ENCODE assay signal across 8 cellular contexts in genomic region chr20:47785900-47786762, GRCh38. TPM values are rescaled to one million over a fixed set of nuclear protein-coding genes. Genes with fewer than 3 reads are reported as not detected.
A peak's percentile ranks its signal among the peaks of the same experiment; 100 is the strongest.
DNase-seq lines count a peak whose midpoint lies in the region; ATAC-seq and TF ChIP-seq lines count a peak whose summit lies in the region.

No MANE protein-coding gene starts in this region.

- peak overlapping the region; percentile 33 for H3K4me3 ChIP-seq in CD8-positive, alpha-beta T cell (ENCODE audit: low read depth, low read length)
- H3K4me3 ChIP-seq in HAP-1 (peak overlapping the region; percentile 29), Panc1 (ENCODE audit: low read depth in 2 of 2, low read length in 2 of 2) (peak overlapping the region; percentile 42 to 53), kidney epithelial cell (ENCODE audit: low read depth, low read length) (peak overlapping the region; percentile 77), skin epidermis (peak overlapping the region; percentile 41 to 77 (median 51))

- POLR2A ChIA-PET in CD8-positive, alpha-beta T cell (lab: Charles Lee) = no interaction called here
- POLR2A ChIA-PET in Panc1 (lab: Charles Lee) = no interaction called here

- H3K4me3 Mint-ChIP-seq in CD8-positive, alpha-beta T cell = peak overlapping the region; percentile 74
- peak overlapping the region; percentile 99 for H3K4me3 Mint-ChIP-seq in dendritic cell treated with granulocyte-macrophage colony-stimulating factor and Interleukin-4, amounts not matched to agents 40 ng/mL and 50 ng/mL, for 4 days

- TF ChIP-seq CTCF in CD8-positive, alpha-beta T cell (IDR thresholded peaks at IDR 0.05) = no peak
- TF ChIP-seq CTCF in Panc1 (IDR thresholded peaks at IDR 0.05) (peak; percentile 87), kidney epithelial cell (IDR thresholded peaks at IDR 0.05; ENCODE audit: insufficient read depth, low read length, poor library complexity, severe bottlenecking) (peak; percentile 71)

- peaks cover 19% of the 10 kb centered on the region for H3K4me1 Mint-ChIP-seq in CD8-positive, alpha-beta T cell (ENCODE audit: low read depth)
- peaks cover 45% of the 10 kb centered on the region for H3K4me1 Mint-ChIP-seq in dendritic cell treated with granulocyte-macrophage colony-stimulating factor and Interleukin-4, amounts not matched to agents 40 ng/mL and 50 ng/mL, for 4 days (ENCODE audit: low read depth)

- H3K4me1 ChIP-seq in CD8-positive, alpha-beta T cell (ENCODE audit: insufficient read depth, low read length) = peaks cover 13% of the 10 kb centered on the region
- H3K4me1 ChIP-seq in HAP-1 (peaks cover 10% of the 10 kb centered on the region), Panc1 (ENCODE audit: control insufficient read depth, insufficient read depth, low read length) (no peaks in the 10 kb centered on the region)

- no peak overlapping the region for H3K27ac Mint-ChIP-seq in CD8-positive, alpha-beta T cell
- H3K27ac Mint-ChIP-seq in dendritic cell treated with granulocyte-macrophage colony-stimulating factor and Interleukin-4, amounts not matched to agents 40 ng/mL and 50 ng/mL, for 4 days = peak overlapping the region; percentile 86

- peaks cover 55% of the 10 kb centered on the region for H3K27me3 Mint-ChIP-seq in CD8-positive, alpha-beta T cell (ENCODE audit: low read depth)
- H3K27me3 Mint-ChIP-seq in dendritic cell treated with granulocyte-macrophage colony-stimulating factor and Interleukin-4, amounts not matched to agents 40 ng/mL and 50 ng/mL, for 4 days = peaks cover 27% of the 10 kb centered on the region

- DNase-seq in CD8-positive, alpha-beta T cell = no peak
- DNase-seq in HAP-1 (ENCODE audit: low spot score in 2 of 2) (peak; percentile 68 to 80), Panc1 (ENCODE audit: low read depth, low spot score) (no peak), kidney epithelial cell (ENCODE audit: low read depth) (peak; percentile 34)
- no peak for DNase-seq in activated effector memory CD4-positive, alpha-beta T cell treated with anti-CD3 and anti-CD28 coated beads, Interleukin-2, amount 50 U/mL, for 16 hours

- H3K9me3 ChIP-seq in CD8-positive, alpha-beta T cell (ENCODE audit: low read length) = no peaks in the 10 kb centered on the region
- H3K9me3 ChIP-seq in HAP-1 (no peaks in the 10 kb centered on the region), Panc1 (ENCODE audit: control insufficient read depth, insufficient read depth, low read depth, low read length) (no peaks in the 10 kb centered on the region)

- BruUV-seq in Panc1 (replicated peaks; lab: Mats Ljungman, UMichigan) = no TSS peak

- no peaks in the 10 kb centered on the region for H3K36me3 Mint-ChIP-seq in CD8-positive, alpha-beta T cell
- H3K36me3 Mint-ChIP-seq in dendritic cell treated with granulocyte-macrophage colony-stimulating factor and Interleukin-4, amounts not matched to agents 40 ng/mL and 50 ng/mL, for 4 days (ENCODE audit: low read depth) = peaks cover 45% of the 10 kb centered on the region

- H3K36me3 ChIP-seq in CD8-positive, alpha-beta T cell (ENCODE audit: insufficient read depth, low read length) = no peaks in the 10 kb centered on the region
- H3K36me3 ChIP-seq in HAP-1 (replicated peaks) (no peaks in the 10 kb centered on the region), Panc1 (ENCODE audit: control insufficient read depth, insufficient read depth, low read length) (no peaks in the 10 kb centered on the region), kidney epithelial cell (ENCODE audit: control insufficient read depth, insufficient read depth, low read length) (no peaks in the 10 kb centered on the region)

- in situ Hi-C loops in HAP-1 (cut with MboI; ENCODE audit: low sequenced_read_pairs) = loop anchor here (5.0 kb wide), 1 partner anchor 831 kb away; no protein-coding TSS in a partner anchor
- in situ Hi-C loops in Panc1 (cut with HindIII; ENCODE audit: low pct_unique_long_range_greater_than_20kb, low sequenced_read_pairs) = no loop called here

- H3K9me3 Mint-ChIP-seq in CD8-positive, alpha-beta T cell = no peaks in the 10 kb centered on the region
- H3K9me3 Mint-ChIP-seq in dendritic cell treated with granulocyte-macrophage colony-stimulating factor and Interleukin-4, amounts not matched to agents 40 ng/mL and 50 ng/mL, for 4 days = no peaks in the 10 kb centered on the region

- CTCF ChIA-PET in CD8-positive, alpha-beta T cell (lab: Charles Lee) = no interaction called here
- CTCF ChIA-PET in Panc1 (lab: Charles Lee) = interaction anchor here (0.5 to 0.9 kb wide), 4 partner anchors 510 to 836 kb away, joined by 3 to 6 read pairs (median 4); no protein-coding TSS in a partner anchor

- no peak for ATAC-seq in CD8-positive, alpha-beta T cell
- ATAC-seq in Panc1 (peak; percentile 87), HG03135 (IDR thresholded peaks at IDR 0.05; ENCODE audit: unreplicated experiment) (no peak)

- intact Hi-C loops in CD8-positive, alpha-beta T cell (cut with DNase I, micrococcal nuclease) = loop anchor here in 1 of 2 experiments (5.0 kb wide), 1 partner anchor 59 kb away; no protein-coding TSS in a partner anchor
- intact Hi-C loops in Panc1 (cut with micrococcal nuclease; ENCODE audit: unreplicated experiment) = loop anchor here (5.0 kb wide), 1 partner anchor 836 kb away; no protein-coding TSS in a partner anchor
- intact Hi-C loops in dendritic cell treated with granulocyte-macrophage colony-stimulating factor and Interleukin-4, amounts not matched to agents 40 ng/mL and 50 ng/mL, for 4 days (cut with micrococcal nuclease) = loop anchor here (1.0 to 5.0 kb wide), 3 partner anchors 17 to 835 kb away; no protein-coding TSS in a partner anchor

- peaks cover 11% of the 10 kb centered on the region for H3K27me3 ChIP-seq in CD8-positive, alpha-beta T cell (ENCODE audit: insufficient read depth, low read length)
- no peaks in the 10 kb centered on the region for H3K27me3 ChIP-seq in HAP-1 (ENCODE audit: low read depth)
- peaks cover 13% of the 10 kb centered on the region for H3K27me3 ChIP-seq in Panc1 (ENCODE audit: control insufficient read depth, insufficient read depth, low read length)
- no peaks in the 10 kb centered on the region for H3K27me3 ChIP-seq in kidney epithelial cell (ENCODE audit: control insufficient read depth, insufficient read depth, low read length)

- H3K27ac ChIP-seq in CD8-positive, alpha-beta T cell (ENCODE audit: low read depth, low read length) = no peak overlapping the region
- H3K27ac ChIP-seq in Panc1 (ENCODE audit: low read length) (no peak overlapping the region), skin epidermis (peak overlapping the region; percentile 48 to 94 (median 83))

RNA-seq across cellular contexts. Expression of gene SULF2, which starts 0.8 kb away (rescaled TPM):
- 1 to 10 TPM in 1 of 2 experiments, under 1 TPM in 1; 0.76 to 1.2 TPM for total RNA-seq in CD8-positive, alpha-beta T cell
- total RNA-seq in Panc1 (2021; ENCODE audit: unreplicated experiment) (1.4 TPM), kidney epithelial cell (78.2 and 80.8 TPM in 2 replicates)
- polyA plus RNA-seq in Panc1 (2012; ENCODE audit: insufficient read length) = 0.61 TPM

Comparison
In these comparisons a context has a peak if more than half of its experiments do, and no peak if none do; other contexts are left out.
1. DNase-seq: peak in HAP-1 (2 of 2) and kidney epithelial cell (single experiment); none in CD8-positive, alpha-beta T cell (0 of 7), Panc1 (single experiment) and activated effector memory CD4-positive, alpha-beta T cell treated with anti-CD3 and anti-CD28 coated beads, Interleukin-2, amount 50 U/mL, for 16 hours (single experiment).
2. H3K27ac ChIP-seq: peak in skin epidermis (21 of 21); none in CD8-positive, alpha-beta T cell (single experiment) and Panc1 (single experiment).
3. RNA of gene SULF2, which starts 0.8 kb away (total RNA-seq): 78.2 to 80.8 TPM in kidney epithelial cell; 1.4 TPM in Panc1 (single experiment) and 0.76 to 1.2 TPM in CD8-positive, alpha-beta T cell; every median in the first group is over 10 times any median in the second.
4. Peak in every context shown above with its lines, with median percentiles within 50 percentile points of each other: H3K4me3 ChIP-seq.